In genomic region chr10:73829090-73829489, GRCh38 we compare ENCODE assay signal across 3 cellular contexts. TPM values are rescaled to one million over a fixed set of nuclear protein-coding genes. Genes with fewer than 3 reads are reported as not detected.
DNase-seq lines count a peak whose midpoint lies in the region; ATAC-seq, FAIRE-seq and TF ChIP-seq lines count a peak whose summit lies in the region.
"Not testable (repeated sequence)": the region's sequence is repeated elsewhere in the genome, so short reads cannot be mapped to it uniquely, and the experiment has no call there.

No MANE protein-coding gene starts in this region.

- POLR2A ChIA-PET in A549 (lab: Yijun Ruan, JAX); HEK293 (lab: Yijun Ruan, JAX): not testable (repeated sequence)
- POLR2A ChIA-PET in K562 (lab: Yijun Ruan, JAX) = interaction anchor here (1.0 kb wide), 1 partner anchor 23 kb away, joined by 3 read pairs; no protein-coding TSS in a partner anchor

- CTCF ChIA-PET in A549 (lab: Yijun Ruan, JAX) (interaction anchor here (0.8 to 2.9 kb wide), 3 partner anchors 20 to 57 kb away, joined by 3 to 17 read pairs (median 4); no protein-coding TSS in a partner anchor), HEK293 (lab: Yijun Ruan, JAX) (interaction anchor here (1.0 kb wide), 1 partner anchor 9 kb away, joined by 3 read pairs; no protein-coding TSS in a partner anchor)
- CTCF ChIA-PET in K562 (lab: Yijun Ruan, JAX; ENCODE audit: low intra/inter-chr PET ratio) = not testable (repeated sequence)

- not testable (repeated sequence) for H3K27me3 ChIP-seq in K562 (ENCODE audit: control insufficient read depth in 2 of 2, insufficient read depth in 2 of 2, low read length in 2 of 2)

- H2AFZ ChIP-seq in K562 (ENCODE audit: low read depth, low read length) = not testable (repeated sequence)

- not testable (repeated sequence) for ATAC-seq in A549, K562

- H3K27ac ChIP-seq in A549; HEK293 (ENCODE audit: extremely low read depth, low read depth, low read length); K562 (ENCODE audit: extremely low read depth, low read depth, low read length): not testable (repeated sequence)

- not testable (repeated sequence) for TF ChIP-seq RAD21 in A549 (conservative IDR thresholded peaks at IDR 0.05 in 1 of 2, IDR thresholded peaks at IDR 0.05 in 1 of 2); K562 (CRISPR knock-in tag; conservative IDR thresholded peaks at IDR 0.05 in 1 of 2, IDR thresholded peaks at IDR 0.05 in 1 of 2)

- H3K4me1 ChIP-seq in A549; HEK293 (ENCODE audit: control insufficient read depth, insufficient read depth, low read length): not testable (repeated sequence)
- peaks cover 0 to 10% of the 10 kb centered on the region in 2 experiments; a peak in 2 of 5 replicates for H3K4me1 ChIP-seq in K562 (replicated peaks in 1 of 2; ENCODE audit: control insufficient read depth in 2 of 2, insufficient read depth in 2 of 2, low read length in 2 of 2)

- not testable (repeated sequence) for TF ChIP-seq CTCF in A549 (IDR thresholded peaks at IDR 0.05); HEK293 (tag by site-specific recombination; IDR thresholded peaks at IDR 0.05); K562 (IDR thresholded peaks at IDR 0.05 in 2 of 3, conservative IDR thresholded peaks at IDR 0.05 in 1 of 3; ENCODE audit: insufficient read depth in 2 of 3, low read depth in 1 of 3, low read length in 3 of 3)

- not testable (repeated sequence) for H3K9me3 ChIP-seq in A549; HEK293 (ENCODE audit: control insufficient read depth, insufficient read depth, low read depth, low read length); K562 (replicated peaks; ENCODE audit: control insufficient read depth, insufficient read depth, low read depth, low read length)

- not testable (repeated sequence) for H3K9me1 ChIP-seq in K562 (ENCODE audit: control insufficient read depth, insufficient read depth, low read length)

- DNase-seq in A549 (ENCODE audit: low read depth in 1 of 2, low spot score in 1 of 2); K562 (ENCODE audit: extremely low read depth in 1 of 4, low spot score in 3 of 4): not testable (repeated sequence)

- in situ Hi-C loops in K562 (cut with MboI) = not testable (repeated sequence)

- not testable (repeated sequence) for H3K79me2 ChIP-seq in K562 (ENCODE audit: control insufficient read depth, insufficient read depth, low read length)

- BruUV-seq in K562 (replicated peaks; lab: Mats Ljungman, UMichigan) = not testable (repeated sequence)

- not testable (repeated sequence) for H3K4me2 ChIP-seq in A549; K562 (ENCODE audit: insufficient read depth, low read length)

- not testable (repeated sequence) for H3K4me3 ChIP-seq in A549; HEK293 (ENCODE audit: low read depth, low read length); K562

- intact Hi-C loops in K562 (cut with micrococcal nuclease) = not testable (repeated sequence)

- TF ChIP-seq POLR2A in A549 (IDR thresholded peaks at IDR 0.05; ENCODE audit: low read length); K562 (conservative IDR thresholded peaks at IDR 0.05): not testable (repeated sequence)

- H3K9ac ChIP-seq in K562 (ENCODE audit: insufficient read depth in 1 of 2, low read depth in 2 of 2, low read length in 2 of 2) = not testable (repeated sequence)

- 89% methylated on average over 7 of the region's 7 CpGs for WGBS in A549 (ENCODE audit: missing lambda C conversion rate)
- 83% methylated on average over 7 of the region's 7 CpGs for WGBS in K562 (ENCODE audit: insufficient coverage, low coverage, missing lambda C conversion rate)

- not testable (repeated sequence) for FAIRE-seq in A549 (lab: Jason Lieb, UNC); K562 (lab: Jason Lieb, UNC)

- peaks cover 0 to 24% of the 10 kb centered on the region in 2 experiments; a peak in 2 of 3 replicates for H3K36me3 ChIP-seq in HEK293 (ENCODE audit: control insufficient read depth in 2 of 2, insufficient read depth in 1 of 2, low read length in 2 of 2)
- peaks cover 16% of the 10 kb centered on the region; the same call in 2 of the 3 replicates for H3K36me3 ChIP-seq in K562 (ENCODE audit: control insufficient read depth, insufficient read depth, low read length)

- H4K20me1 ChIP-seq in K562 (replicated peaks; ENCODE audit: control insufficient read depth, insufficient read depth, low read length) = not testable (repeated sequence)

- not testable (repeated sequence) for TF ChIP-seq EP300 in A549 (IDR thresholded peaks at IDR 0.05); K562 (IDR thresholded peaks at IDR 0.05; ENCODE audit: low read length)

RNA-seq across cellular contexts. Expression of gene NDST2, which starts 17.7 kb away (rescaled TPM):
- 11.2 and 12.7 TPM in 2 replicates for polyA plus RNA-seq in A549 (2011; rRNA removed)
- 8.4 and 12.9 TPM in 2 replicates for polyA plus RNA-seq in A549 (2012; cell fraction: cytosol; rRNA removed)
- 22.3 and 28.8 TPM in 2 replicates for polyA plus RNA-seq in A549 (2012; cell fraction: nucleus; rRNA removed)
- 11.7 to 14.9 TPM (median 14.2 TPM) in 3 replicates for polyA plus RNA-seq in A549 (2017; fragmentation: RNase III; extraction: RNeasy Plus Mini Kit Qiagen cat#74134 plus additional on column Dnase treatment)
- polyA minus RNA-seq in A549 (2011; rRNA and poly(A)+ RNA removed) = 20.1 and 22.9 TPM in 2 replicates
- total RNA-seq in K562 (2011; cell fraction: chromatin; rRNA removed; ENCODE audit: low replicate concordance) = 130 and 235 TPM in 2 replicates
- total RNA-seq in K562 (2011; cell fraction: nucleolus; rRNA removed) = 102 and 121 TPM in 2 replicates
- total RNA-seq in K562 (2011; cell fraction: nucleoplasm; rRNA removed) = 108 and 109 TPM in 2 replicates
- total RNA-seq in K562 (2014; rRNA removed) = 27.2 and 32.1 TPM in 2 replicates
- total RNA-seq in K562 (2014; rRNA removed; fragmentation: Illumina TruSeq; extraction: Trizol) = 12.5 and 14.7 TPM in 2 replicates
- total RNA-seq in K562 (2015; rRNA removed; fragmentation: Illumina TruSeq; extraction: Trizol) = 18.2 and 19.6 TPM in 2 replicates
- total RNA-seq in K562 (2021) = 33.9 and 35.7 TPM in 2 replicates
- 23.8 and 31.6 TPM in 2 replicates for polyA plus RNA-seq in K562 (2011; rRNA removed)
- 23.7 and 30.6 TPM in 2 replicates for polyA plus RNA-seq in K562 (2011; cell fraction: cytosol; rRNA removed)
- polyA plus RNA-seq in K562 (2011; cell fraction: nucleus; rRNA removed) = 99.8 and 108 TPM in 2 replicates
- polyA plus RNA-seq in K562 (2012) = 42.1 and 123 TPM in 2 replicates
- 22.6 TPM in 2 replicates for polyA plus RNA-seq in K562 (2014; fragmentation: Illumina TruSeq; extraction: Trizol)
- polyA plus RNA-seq in K562 (2014; fragmentation: Nextera tagmentation; extraction: Ambion mirVana) = 1 to 10 TPM; 4.7 to 6.3 TPM
- polyA plus RNA-seq in K562 (2014; rRNA removed) = 30.5 and 31.4 TPM in 2 replicates
- 22.0 and 23.5 TPM in 2 replicates for polyA minus RNA-seq in K562 (2011; rRNA and poly(A)+ RNA removed)
- 12.5 and 14.2 TPM in 2 replicates for polyA minus RNA-seq in K562 (2011; cell fraction: cytosol; rRNA and poly(A)+ RNA removed)
- 44.3 and 53.9 TPM in 2 replicates for polyA minus RNA-seq in K562 (2011; cell fraction: nucleus; rRNA and poly(A)+ RNA removed)

RNA-seq across cellular contexts. Expression of gene ZSWIM8, which starts 43.7 kb away (rescaled TPM):
- polyA plus RNA-seq in A549 (2011; rRNA removed) (24.3 and 31.7 TPM in 2 replicates), A549 (2017; fragmentation: RNase III; extraction: RNeasy Plus Mini Kit Qiagen cat#74134 plus additional on column Dnase treatment) (33.9 to 44.5 TPM (median 43.0 TPM) in 3 replicates), K562 (2011; rRNA removed) (35.1 and 76.4 TPM in 2 replicates), K562 (2014; fragmentation: Illumina TruSeq; extraction: Trizol) (40.7 and 51.3 TPM in 2 replicates), K562 (2014; fragmentation: Nextera tagmentation; extraction: Ambion mirVana) (1 to 10 TPM; 5.6 to 6.2 TPM), K562 (2014; rRNA removed) (38.4 and 47.8 TPM in 2 replicates)
- 49.3 and 68.4 TPM in 2 replicates for polyA plus RNA-seq in A549 (2012; cell fraction: cytosol; rRNA removed)
- polyA plus RNA-seq in A549 (2012; cell fraction: nucleus; rRNA removed) = 177 and 309 TPM in 2 replicates
- 65.0 and 70.7 TPM in 2 replicates for polyA minus RNA-seq in A549 (2011; rRNA and poly(A)+ RNA removed)
- 202 and 543 TPM in 2 replicates for total RNA-seq in K562 (2011; cell fraction: chromatin; rRNA removed; ENCODE audit: low replicate concordance)
- total RNA-seq in K562 (2011; cell fraction: nucleolus; rRNA removed) = 249 and 295 TPM in 2 replicates
- total RNA-seq in K562 (2011; cell fraction: nucleoplasm; rRNA removed) = 177 and 202 TPM in 2 replicates
- total RNA-seq in K562 (2014; rRNA removed) (21.9 and 34.2 TPM in 2 replicates), K562 (2014; rRNA removed; fragmentation: Illumina TruSeq; extraction: Trizol) (14.9 and 15.0 TPM in 2 replicates), K562 (2015; rRNA removed; fragmentation: Illumina TruSeq; extraction: Trizol) (26.7 and 30.0 TPM in 2 replicates), K562 (2021) (43.4 and 45.6 TPM in 2 replicates)
- 51.3 and 87.4 TPM in 2 replicates for polyA plus RNA-seq in K562 (2011; cell fraction: cytosol; rRNA removed)
- 367 and 476 TPM in 2 replicates for polyA plus RNA-seq in K562 (2011; cell fraction: nucleus; rRNA removed)
- 41.4 and 84.7 TPM in 2 replicates for polyA plus RNA-seq in K562 (2012)
- 34.3 and 47.0 TPM in 2 replicates for polyA minus RNA-seq in K562 (2011; rRNA and poly(A)+ RNA removed)
- 38.9 and 42.1 TPM in 2 replicates for polyA minus RNA-seq in K562 (2011; cell fraction: cytosol; rRNA and poly(A)+ RNA removed)
- polyA minus RNA-seq in K562 (2011; cell fraction: nucleus; rRNA and poly(A)+ RNA removed) = 56.4 and 72.0 TPM in 2 replicates

RNA-seq across cellular contexts. Expression of gene CAMK2G, which starts 45.3 kb away (rescaled TPM):
- polyA plus RNA-seq in A549 (2011; rRNA removed) (22.6 and 27.5 TPM in 2 replicates), A549 (2017; fragmentation: RNase III; extraction: RNeasy Plus Mini Kit Qiagen cat#74134 plus additional on column Dnase treatment) (22.8 to 26.6 TPM (median 25.5 TPM) in 3 replicates), K562 (2011; rRNA removed) (37.5 and 41.6 TPM in 2 replicates), K562 (2014; fragmentation: Illumina TruSeq; extraction: Trizol) (35.5 and 37.9 TPM in 2 replicates), K562 (2014; fragmentation: Nextera tagmentation; extraction: Ambion mirVana) (10 to 100 TPM in 1 of 2 experiments, 1 to 10 TPM in 1; 9.0 to 10.4 TPM), K562 (2014; rRNA removed) (36.2 and 37.2 TPM in 2 replicates)
- polyA plus RNA-seq in A549 (2012; cell fraction: cytosol; rRNA removed) = 30.6 and 33.7 TPM in 2 replicates
- polyA plus RNA-seq in A549 (2012; cell fraction: nucleus; rRNA removed) = 61.5 and 75.3 TPM in 2 replicates
- polyA minus RNA-seq in A549 (2011; rRNA and poly(A)+ RNA removed) = 22.9 and 33.4 TPM in 2 replicates
- 79.9 and 93.7 TPM in 2 replicates for total RNA-seq in K562 (2011; cell fraction: chromatin; rRNA removed; ENCODE audit: low replicate concordance)
- total RNA-seq in K562 (2011; cell fraction: nucleolus; rRNA removed) = 44.9 and 53.3 TPM in 2 replicates
- 65.0 and 92.5 TPM in 2 replicates for total RNA-seq in K562 (2011; cell fraction: nucleoplasm; rRNA removed)
- total RNA-seq in K562 (2014; rRNA removed) (23.4 and 26.7 TPM in 2 replicates), K562 (2014; rRNA removed; fragmentation: Illumina TruSeq; extraction: Trizol) (22.3 and 25.1 TPM in 2 replicates), K562 (2015; rRNA removed; fragmentation: Illumina TruSeq; extraction: Trizol) (32.2 and 33.2 TPM in 2 replicates), K562 (2021) (29.5 and 32.6 TPM in 2 replicates)
- polyA plus RNA-seq in K562 (2011; cell fraction: cytosol; rRNA removed) = 33.0 and 39.7 TPM in 2 replicates
- polyA plus RNA-seq in K562 (2011; cell fraction: nucleus; rRNA removed) = 69.4 and 73.5 TPM in 2 replicates
- polyA plus RNA-seq in K562 (2012) = 27.5 and 30.5 TPM in 2 replicates
- 31.1 and 31.9 TPM in 2 replicates for polyA minus RNA-seq in K562 (2011; rRNA and poly(A)+ RNA removed)
- polyA minus RNA-seq in K562 (2011; cell fraction: cytosol; rRNA and poly(A)+ RNA removed) = 18.9 and 20.7 TPM in 2 replicates
- 25.0 and 38.0 TPM in 2 replicates for polyA minus RNA-seq in K562 (2011; cell fraction: nucleus; rRNA and poly(A)+ RNA removed)

RNA-seq across cellular contexts. Expression of gene CHCHD1, which starts 47.2 kb away (rescaled TPM):
- polyA plus RNA-seq in A549 (2011; rRNA removed) (67.2 and 75.4 TPM in 2 replicates), A549 (2017; fragmentation: RNase III; extraction: RNeasy Plus Mini Kit Qiagen cat#74134 plus additional on column Dnase treatment) (75.2 to 83.1 TPM (median 80.6 TPM) in 3 replicates), K562 (2011; rRNA removed) (84.9 and 110 TPM in 2 replicates), K562 (2014; fragmentation: Illumina TruSeq; extraction: Trizol) (59.5 and 75.0 TPM in 2 replicates), K562 (2014; fragmentation: Nextera tagmentation; extraction: Ambion mirVana) (100 to 1,000 TPM in 1 of 2 experiments, 10 to 100 TPM in 1; 89.7 to 114 TPM), K562 (2014; rRNA removed) (126 and 135 TPM in 2 replicates)
- polyA plus RNA-seq in A549 (2012; cell fraction: cytosol; rRNA removed) = 68.7 and 75.5 TPM in 2 replicates
- 17.1 and 21.1 TPM in 2 replicates for polyA plus RNA-seq in A549 (2012; cell fraction: nucleus; rRNA removed)
- polyA minus RNA-seq in A549 (2011; rRNA and poly(A)+ RNA removed) = 5.2 and 5.7 TPM in 2 replicates
- total RNA-seq in K562 (2011; cell fraction: chromatin; rRNA removed; ENCODE audit: low replicate concordance) = 21.6 and 37.5 TPM in 2 replicates
- 20.1 and 25.8 TPM in 2 replicates for total RNA-seq in K562 (2011; cell fraction: nucleolus; rRNA removed)
- 37.9 and 46.2 TPM in 2 replicates for total RNA-seq in K562 (2011; cell fraction: nucleoplasm; rRNA removed)
- total RNA-seq in K562 (2014; rRNA removed) (82.9 and 130 TPM in 2 replicates), K562 (2014; rRNA removed; fragmentation: Illumina TruSeq; extraction: Trizol) (68.2 and 79.6 TPM in 2 replicates), K562 (2015; rRNA removed; fragmentation: Illumina TruSeq; extraction: Trizol) (69.6 and 83.4 TPM in 2 replicates), K562 (2021) (52.9 and 54.9 TPM in 2 replicates)
- polyA plus RNA-seq in K562 (2011; cell fraction: cytosol; rRNA removed) = 54.8 and 55.0 TPM in 2 replicates
- 33.4 and 48.1 TPM in 2 replicates for polyA plus RNA-seq in K562 (2011; cell fraction: nucleus; rRNA removed)
- polyA plus RNA-seq in K562 (2012) = 70.3 and 131 TPM in 2 replicates
- 21.0 and 21.1 TPM in 2 replicates for polyA minus RNA-seq in K562 (2011; rRNA and poly(A)+ RNA removed)
- polyA minus RNA-seq in K562 (2011; cell fraction: cytosol; rRNA and poly(A)+ RNA removed) = 11.0 and 14.1 TPM in 2 replicates
- 11.0 and 27.2 TPM in 2 replicates for polyA minus RNA-seq in K562 (2011; cell fraction: nucleus; rRNA and poly(A)+ RNA removed)
